ENCODE assay signal across 9 cellular contexts in genomic region chr2:3198119-3198518, GRCh38.
DNase-seq lines count a peak whose midpoint lies in the region; ATAC-seq and TF ChIP-seq lines count a peak whose summit lies in the region.
"Had no signal": no experiment of that assay in that cellular context is flagged by ENCODE, and none has a peak within 500 bp of the region (broad histone marks: within the 10 kb centered on the region; RNA-seq: fewer than 3 reads in every experiment).

No MANE protein-coding gene starts in this region.

- no peak for TF ChIP-seq EP300 in SK-N-SH (IDR thresholded peaks at IDR 0.05; ENCODE audit: borderline replicate concordance in 1 of 2, low read depth in 1 of 2, low read length in 1 of 2)

- DNase-seq in GM10248 (ENCODE audit: extremely low spot score) (no peak), SK-N-SH (peak; percentile 43), iPS-NIHi11 (ENCODE audit: low spot score) (peak; percentile 60), NCI-H1436 treated with DMSO at 0.1 percent for 48 hours (lab: John Stamatoyannopoulos, UW) (no peak), NCI-H128 (lab: John Stamatoyannopoulos, UW; ENCODE audit: unreplicated experiment) (no peak)
- DNase-seq: NCI-H1417, right cardiac atrium had no signal

- H3K4me1 ChIP-seq in SK-N-SH (ENCODE audit: control insufficient read depth in 1 of 2, insufficient read depth in 2 of 2, low read depth in 1 of 2, low read length in 1 of 2): peaks cover 0 to 49% of the 10 kb centered on the region in 2 experiments; a peak in 2 of 4 replicates

- no peak overlapping the region for H3K9ac ChIP-seq in SK-N-SH

- peaks cover 3 to 37% of the 10 kb centered on the region in 2 experiments for H3K36me3 ChIP-seq in SK-N-SH (replicated peaks in 1 of 2; ENCODE audit: control insufficient read depth in 1 of 2, insufficient read depth in 2 of 2, low read length in 1 of 2)

- TF ChIP-seq CTCF in GM10248 (IDR thresholded peaks at IDR 0.05; ENCODE audit: control extremely low read depth, extremely low read depth, low read depth, missing control alignments) (peak; percentile 32), SK-N-SH (IDR thresholded peaks at IDR 0.05) (peak; percentile 27; the same call in 1 of the 2 replicates)

- H3F3A ChIP-seq in SK-N-SH (replicated peaks; ENCODE audit: insufficient read depth): no peaks in the 10 kb centered on the region

- ATAC-seq in GM21529 (IDR thresholded peaks at IDR 0.05; ENCODE audit: unreplicated experiment) (peak; percentile 80), GM18909 (IDR thresholded peaks at IDR 0.05; ENCODE audit: poor library complexity, unreplicated experiment) (no peak)
- ATAC-seq: right cardiac atrium had no signal

- H3K27ac ChIP-seq in SK-N-SH (ENCODE audit: low read depth in 2 of 2, low read length in 1 of 2): peak overlapping the region in 1 of 2 experiments; percentile 57; a peak in 2 of 4 replicates

- TF ChIP-seq RAD21 in SK-N-SH (IDR thresholded peaks at IDR 0.05; ENCODE audit: low read length): peak; percentile 40

- H3K9me3 ChIP-seq in SK-N-SH: no peaks in the 10 kb centered on the region

- no peaks in the 10 kb centered on the region for H3K9me2 ChIP-seq in SK-N-SH

- H4K20me1 ChIP-seq in SK-N-SH (ENCODE audit: insufficient read depth): no peaks in the 10 kb centered on the region

- H3K4me3 ChIP-seq in SK-N-SH (ENCODE audit: low read depth in 2 of 2, low read length in 1 of 2): no peak overlapping the region

- POLR2A ChIA-PET in GM10248 (lab: Yijun Ruan, JAX): no interaction called here
- POLR2A ChIA-PET in SK-N-SH (lab: Yijun Ruan, JAX): interaction anchor here (0.6 kb wide), 1 partner anchor 97 kb away, joined by 3 read pairs; no protein-coding TSS in a partner anchor

- H3K79me2 ChIP-seq in SK-N-SH (ENCODE audit: insufficient read depth): no peaks in the 10 kb centered on the region

- CTCF ChIA-PET in GM10248 (lab: Yijun Ruan, JAX): no interaction called here
- CTCF ChIA-PET in SK-N-SH (lab: Yijun Ruan, JAX): interaction anchor here (1.0 to 1.8 kb wide), 2 partner anchors 105 to 264 kb away, joined by 3 to 10 read pairs; no protein-coding TSS in a partner anchor

- H3K27me3 ChIP-seq in SK-N-SH (ENCODE audit: insufficient read depth): no peaks in the 10 kb centered on the region

- H2AFZ ChIP-seq in SK-N-SH (ENCODE audit: low read depth): no peak overlapping the region

- no peak overlapping the region for H3K4me2 ChIP-seq in SK-N-SH

- WGBS in SK-N-SH (ENCODE audit: low lambda C conversion rate): 97% methylated on average over 11 of the region's 11 CpGs

TF ChIP-seq in SK-N-SH, 30 proteins besides CTCF, POLR2A, EP300 and RAD21:
- TF ChIP-seq ZBTB33 (IDR thresholded peaks at IDR 0.05; ENCODE audit: borderline replicate concordance, low read depth) (no peak), RCOR1 (IDR thresholded peaks at IDR 0.05; ENCODE audit: low read length) (no peak), EZH2phosphoT487 (IDR thresholded peaks at IDR 0.05; ENCODE audit: borderline replicate concordance, low read depth) (no peak), TAF1 (IDR thresholded peaks at IDR 0.05; ENCODE audit: borderline replicate concordance, low read depth, low read length) (no peak), PBX3 (IDR thresholded peaks at IDR 0.05) (no peak)

Comparison
In these comparisons a context has a peak if more than half of its experiments do, and no peak if none do; other contexts are left out.
1. DNase-seq: peak in SK-N-SH (single experiment) and iPS-NIHi11 (single experiment); none in GM10248 (single experiment), NCI-H1436 treated with DMSO at 0.1 percent for 48 hours (single experiment) and NCI-H128 (single experiment).